In genomic region chr1:101244842-101245574, GRCh38 we compare ENCODE assay signal across 19 cellular contexts. TPM values are rescaled to one million over a fixed set of nuclear protein-coding genes. Genes with fewer than 3 reads are reported as not detected.
DNase-seq lines count a peak whose midpoint lies in the region; ATAC-seq and TF ChIP-seq lines count a peak whose summit lies in the region.
"Had no signal": no experiment of that assay in that cellular context is flagged by ENCODE, and none has a peak within 500 bp of the region (broad histone marks: within the 10 kb centered on the region; RNA-seq: fewer than 3 reads in every experiment).

No MANE protein-coding gene starts in this region.

- no peaks in the 10 kb centered on the region for H3K79me2 ChIP-seq in PC-3 (ENCODE audit: low read length)

- no peak overlapping the region for H3K9ac ChIP-seq in PC-3 (ENCODE audit: low read length)

- H3K27ac Mint-ChIP-seq in activated CD4-positive, alpha-beta T cell treated with anti-CD3 and anti-CD28 coated beads for 36 hours = no peak overlapping the region
- peak overlapping the region; percentile 33 to 95 (median 89) for H3K27ac Mint-ChIP-seq in CD8-positive, alpha-beta memory T cell
- H3K27ac Mint-ChIP-seq: type B pancreatic cell had no signal

- no peak overlapping the region for H3K4me3 Mint-ChIP-seq in activated CD4-positive, alpha-beta T cell treated with anti-CD3 and anti-CD28 coated beads for 36 hours
- H3K4me3 Mint-ChIP-seq in CD8-positive, alpha-beta memory T cell = peak overlapping the region in 3 of 7 donors; percentile 23 to 35 (median 26)
- H3K4me3 Mint-ChIP-seq: type B pancreatic cell had no signal

- H3F3A ChIP-seq in PC-3 (ENCODE audit: low read length, unreplicated experiment) = no peaks in the 10 kb centered on the region

- TF ChIP-seq CTCF in PC-3 (conservative IDR thresholded peaks at IDR 0.05; ENCODE audit: low read depth, low read length) = no peak

- H3K4me1 ChIP-seq in CD8-positive, alpha-beta memory T cell (ENCODE audit: insufficient read depth, low read length) = peaks cover 78% of the 10 kb centered on the region
- no peaks in the 10 kb centered on the region for H3K4me1 ChIP-seq in PC-3 (ENCODE audit: insufficient read depth, low read length)

- H3K4me1 Mint-ChIP-seq in activated CD4-positive, alpha-beta T cell treated with anti-CD3 and anti-CD28 coated beads for 36 hours = peaks cover 65% of the 10 kb centered on the region
- H3K4me1 Mint-ChIP-seq in CD8-positive, alpha-beta memory T cell = peaks cover 64 to 83% (median 78%) of the 10 kb centered on the region in 3 donors

- H2AFZ ChIP-seq in PC-3 (ENCODE audit: low read length) = no peak overlapping the region

- H3K27me3 ChIP-seq in CD8-positive, alpha-beta memory T cell (ENCODE audit: insufficient read depth, low read length, poor library complexity, severe bottlenecking) = no peaks in the 10 kb centered on the region
- H3K27me3 ChIP-seq in PC-3 (ENCODE audit: low read length) = no peaks in the 10 kb centered on the region

- H3K27ac ChIP-seq in CD8-positive, alpha-beta memory T cell (ENCODE audit: low read depth, low read length) = no peak overlapping the region
- H3K27ac ChIP-seq in PC-3 (ENCODE audit: low read length) = no peak overlapping the region
- H3K27ac ChIP-seq: coronary artery had no signal

- ATAC-seq in activated CD4-positive, alpha-beta T cell treated with anti-CD3 and anti-CD28 coated beads for 36 hours = peak; percentile 4
- ATAC-seq in PC-3 (peak; percentile 61), left colon (peak; percentile 77), HG03439 (IDR thresholded peaks at IDR 0.05; ENCODE audit: unreplicated experiment) (no peak), HG03139 (IDR thresholded peaks at IDR 0.05; ENCODE audit: unreplicated experiment) (no peak)

- intact Hi-C loops in activated CD4-positive, alpha-beta T cell treated with anti-CD3 and anti-CD28 coated beads for 36 hours (cut with DNase I, micrococcal nuclease) = no loop called here
- intact Hi-C loops in PC-3 (cut with micrococcal nuclease) (no loop called here), left colon (cut with DNase I, micrococcal nuclease) (no loop called here)

- no peaks in the 10 kb centered on the region for H3K27me3 Mint-ChIP-seq in activated CD4-positive, alpha-beta T cell treated with anti-CD3 and anti-CD28 coated beads for 36 hours
- H3K27me3 Mint-ChIP-seq in CD8-positive, alpha-beta memory T cell = no peaks in the 10 kb centered on the region

- H3K36me3 Mint-ChIP-seq in activated CD4-positive, alpha-beta T cell treated with anti-CD3 and anti-CD28 coated beads for 36 hours (ENCODE audit: low read depth) = peaks cover 47% of the 10 kb centered on the region
- peaks cover 12 to 42% (median 26%) of the 10 kb centered on the region in 3 donors for H3K36me3 Mint-ChIP-seq in CD8-positive, alpha-beta memory T cell

- no TSS peak for BruUV-seq in PC-3 (replicated peaks; lab: Mats Ljungman, UMichigan)

- no peak overlapping the region for H3K4me2 ChIP-seq in PC-3 (ENCODE audit: low read length)

- no peak for DNase-seq in activated CD4-positive, alpha-beta T cell treated with anti-CD3 and anti-CD28 coated beads for 36 hours
- no peak for DNase-seq in activated CD4-positive, alpha-beta T cell treated with anti-CD3 and anti-CD28 coated beads for 1 hour
- no peak for DNase-seq in CD8-positive, alpha-beta memory T cell
- DNase-seq in PC-3 (peak; percentile 30), left colon (no peak), T-helper 9 cell (no peak)
- DNase-seq: 8988T; amniotic stem cell; Calu3; EL; NCI-H1694; NCI-H69; retina; stimulated activated CD4-positive, alpha-beta T cell treated with anti-CD3 and anti-CD28 coated beads, Interleukin-12 subunit alpha, Interleukin-12 subunit beta, amount 100 ng/mL, for 4 hours; stimulated activated CD4-positive, alpha-beta T cell treated with anti-CD3 and anti-CD28 coated beads, Interleukin-4, amount 100 ng/mL, for 4 hours had no signal

- POLR2A ChIA-PET in activated CD4-positive, alpha-beta T cell treated with anti-CD3 and anti-CD28 coated beads for 36 hours (lab: Charles Lee) = no interaction called here
- POLR2A ChIA-PET in CD8-positive, alpha-beta memory T cell (lab: Charles Lee) = interaction anchor here (0.6 to 1.3 kb wide), 3 partner anchors 9 to 40 kb away, joined by 4 to 9 read pairs (median 5); no protein-coding TSS in a partner anchor
- POLR2A ChIA-PET in PC-3 (lab: Charles Lee; ENCODE audit: unreplicated experiment) = no interaction called here

- H3K36me3 ChIP-seq in CD8-positive, alpha-beta memory T cell (ENCODE audit: insufficient read depth, low read length) = peaks cover 26% of the 10 kb centered on the region
- no peaks in the 10 kb centered on the region for H3K36me3 ChIP-seq in PC-3 (ENCODE audit: low read depth, low read length)

- H4K20me1 ChIP-seq in PC-3 (ENCODE audit: low read length) = no peaks in the 10 kb centered on the region

- no peaks in the 10 kb centered on the region for H3K9me2 ChIP-seq in PC-3 (replicated peaks; ENCODE audit: low read length)

- CTCF ChIA-PET in activated CD4-positive, alpha-beta T cell treated with anti-CD3 and anti-CD28 coated beads for 36 hours (lab: Charles Lee) = interaction anchor here (0.6 to 4.7 kb wide), 10 partner anchors 10 to 328 kb away, joined by 3 to 20 read pairs (median 4); no protein-coding TSS in a partner anchor
- CTCF ChIA-PET in CD8-positive, alpha-beta memory T cell (lab: Charles Lee) = interaction anchor here (0.7 to 12.6 kb wide), 6 partner anchors 8 to 318 kb away, joined by 3 to 214 read pairs (median 3); no protein-coding TSS in a partner anchor
- CTCF ChIA-PET in PC-3 (lab: Charles Lee) = no interaction called here

- H3K9me3 Mint-ChIP-seq in activated CD4-positive, alpha-beta T cell treated with anti-CD3 and anti-CD28 coated beads for 36 hours (ENCODE audit: low read depth) = peaks cover 2% of the 10 kb centered on the region
- no peaks in the 10 kb centered on the region for H3K9me3 Mint-ChIP-seq in CD8-positive, alpha-beta memory T cell
- H3K9me3 Mint-ChIP-seq: type B pancreatic cell had no signal

- H3K4me3 ChIP-seq in CD8-positive, alpha-beta memory T cell (ENCODE audit: low read length) = no peak overlapping the region
- no peak overlapping the region for H3K4me3 ChIP-seq in PC-3 (ENCODE audit: low read length)
- H3K4me3 ChIP-seq: coronary artery had no signal

- no peaks in the 10 kb centered on the region for H3K9me3 ChIP-seq in CD8-positive, alpha-beta memory T cell (ENCODE audit: low read length)
- H3K9me3 ChIP-seq in PC-3 (ENCODE audit: low read length) = no peaks in the 10 kb centered on the region

RNA-seq across cellular contexts. Expression of gene S1PR1, which starts 8.2 kb away (rescaled TPM):
- 100 to 1,000 TPM; 109 to 130 TPM for total RNA-seq in activated CD4-positive, alpha-beta T cell treated with anti-CD3 and anti-CD28 coated beads for 36 hours
- total RNA-seq in CD8-positive, alpha-beta memory T cell = 100 to 1,000 TPM; 118 to 123 TPM
- 203 TPM for polyA plus RNA-seq in CD8-positive, alpha-beta memory T cell
- total RNA-seq in PC-3 (2014; rRNA removed) (2.1 TPM in 2 replicates), left colon (1 to 10 TPM; 7.1 to 9.6 TPM)
- total RNA-seq: Calu3 had no signal

Comparison
In these comparisons a context has a peak if more than half of its experiments do, and no peak if none do; other contexts are left out.
1. ATAC-seq: peak in activated CD4-positive, alpha-beta T cell treated with anti-CD3 and anti-CD28 coated beads for 36 hours (single experiment), PC-3 (single experiment) and left colon (single experiment); none in HG03439 (single experiment) and HG03139 (single experiment).
2. RNA of gene S1PR1, which starts 8.2 kb away (total RNA-seq): 109 to 130 TPM in activated CD4-positive, alpha-beta T cell treated with anti-CD3 and anti-CD28 coated beads for 36 hours and 118 to 123 TPM in CD8-positive, alpha-beta memory T cell; 7.1 to 9.6 TPM in left colon and 2.1 TPM in PC-3; every median in the first group is over 10 times any median in the second.